Comparison of ENCODE assay signal across 8 cellular contexts in the genomic region with DNA sequence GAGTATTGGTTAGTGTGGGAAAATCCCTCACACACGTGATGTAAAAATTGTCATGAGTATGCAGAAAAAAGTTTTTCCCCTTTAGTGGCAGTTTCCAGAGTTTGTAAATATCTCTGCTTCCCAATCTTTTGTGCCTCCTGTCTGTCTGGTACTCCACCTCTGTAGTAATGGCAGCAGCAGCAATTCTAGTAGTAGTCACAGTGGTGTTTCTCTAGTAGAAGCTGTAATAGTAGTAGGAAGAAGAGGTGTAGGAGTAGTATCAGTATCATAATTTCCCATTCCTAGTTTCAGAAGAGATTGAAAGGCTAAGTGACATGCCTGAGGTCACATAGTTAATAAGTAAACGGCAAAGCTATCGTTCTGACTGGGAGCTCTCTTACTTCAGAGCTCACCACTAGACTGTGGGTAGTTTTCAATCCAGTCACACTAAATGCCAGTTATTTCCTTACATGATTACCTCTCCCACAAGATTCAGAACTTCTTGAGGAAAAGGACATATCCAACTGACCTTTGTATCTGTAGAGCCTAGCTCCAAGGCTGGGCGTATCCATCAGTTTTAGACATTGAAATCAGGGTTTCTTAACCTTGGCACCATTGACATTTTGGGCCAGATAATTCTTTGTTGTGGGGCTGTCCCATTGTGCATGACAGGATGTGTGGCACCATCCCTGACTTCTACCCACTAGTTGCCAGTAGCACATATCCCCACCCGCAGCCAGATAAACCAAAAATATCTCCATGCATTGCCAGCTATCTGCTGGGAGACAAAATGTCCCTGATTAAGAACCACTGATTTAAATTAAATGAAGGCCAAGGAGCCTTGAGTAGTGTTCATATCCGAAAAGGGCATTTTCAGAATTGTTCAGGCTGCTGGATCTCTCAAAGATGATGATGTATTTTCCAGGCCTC.
DNase-seq lines count a peak whose midpoint lies in the region; ATAC-seq and TF ChIP-seq lines count a peak whose summit lies in the region.

No MANE protein-coding gene starts in this region.

- peak; percentile 93 for ATAC-seq in HG02938 (IDR thresholded peaks at IDR 0.05; ENCODE audit: unreplicated experiment)
- peak; percentile 92 to 94 for ATAC-seq in activated T-cell treated with anti-CD3 and anti-CD28 coated beads, Interleukin-2, amount 50 U/mL, for 72 hours (replicated peaks in 1 of 2)
- ATAC-seq in stimulated activated naive CD8-positive, alpha-beta T cell treated with anti-CD3 and anti-CD28 coated beads, Interleukin-15, amount 100 ng/mL, for 72 hours, result peak; percentile 97

- DNase-seq in activated CD4-positive, alpha-beta T cell treated with anti-CD3 and anti-CD28 coated beads, Interleukin-2, amount 10 ng/mL, durations not matched to agents 24 days and 14 days, result peak; percentile 53
- DNase-seq in activated CD4-positive, alpha-beta T cell treated with anti-CD3 and anti-CD28 coated beads, Interleukin-2, amount 50 U/mL, for 1 hour, result no peak
- peak; percentile 10 to 12 for DNase-seq in activated T-cell treated with anti-CD3 and anti-CD28 coated beads, Interleukin-2, amount 50 U/mL, for 72 hours
- DNase-seq in stimulated activated naive CD8-positive, alpha-beta T cell treated with anti-CD3 and anti-CD28 coated beads, Interleukin-15, amount 100 ng/mL, for 72 hours, result peak; percentile 13 to 34
- no peak for DNase-seq in uterus
- DNase-seq in NK-92 treated with Interleukin-12 subunit alpha and Interleukin-12 subunit beta, amount 100 ng/mL, for 24 hours (lab: John Stamatoyannopoulos, UW), result no peak
- no peak for DNase-seq in effector memory CD4-positive, alpha-beta T cell

- TF ChIP-seq POLR2A in uterus (IDR thresholded peaks at IDR 0.05), result no peak

- no peak overlapping the region for H3K4me3 ChIP-seq in uterus
- no peak overlapping the region for H3K4me3 ChIP-seq in effector memory CD4-positive, alpha-beta T cell (ENCODE audit: insufficient read depth, low read depth, low read length, poor library complexity, severe bottlenecking)

- H3K27ac ChIP-seq in uterus, result no peak overlapping the region
- H3K27ac ChIP-seq in effector memory CD4-positive, alpha-beta T cell (ENCODE audit: insufficient read depth, low read length, poor library complexity, severe bottlenecking), result no peak overlapping the region

- H3K27ac Mint-ChIP-seq in activated CD4-positive, alpha-beta T cell treated with anti-CD3 and anti-CD28 coated beads, Interleukin-2, amount 10 ng/mL, durations not matched to agents 24 days and 14 days, result peak overlapping the region; percentile 38
- peak overlapping the region; percentile 26 for H3K27ac Mint-ChIP-seq in activated T-cell treated with anti-CD3 and anti-CD28 coated beads, Interleukin-2, amount 50 U/mL, for 72 hours
- H3K27ac Mint-ChIP-seq in stimulated activated naive CD8-positive, alpha-beta T cell treated with anti-CD3 and anti-CD28 coated beads, Interleukin-15, amount 100 ng/mL, for 72 hours, result peak overlapping the region; percentile 28 to 90

- peaks cover 34% of the 10 kb centered on the region for H3K4me1 Mint-ChIP-seq in activated CD4-positive, alpha-beta T cell treated with anti-CD3 and anti-CD28 coated beads, Interleukin-2, amount 10 ng/mL, durations not matched to agents 24 days and 14 days
- H3K4me1 Mint-ChIP-seq in activated T-cell treated with anti-CD3 and anti-CD28 coated beads, Interleukin-2, amount 50 U/mL, for 72 hours (ENCODE audit: low read depth), result peaks cover 25% of the 10 kb centered on the region
- peaks cover 45% of the 10 kb centered on the region for H3K4me1 Mint-ChIP-seq in stimulated activated naive CD8-positive, alpha-beta T cell treated with anti-CD3 and anti-CD28 coated beads, Interleukin-15, amount 100 ng/mL, for 72 hours

- no peaks in the 10 kb centered on the region for H3K27me3 ChIP-seq in uterus
- no peaks in the 10 kb centered on the region for H3K27me3 ChIP-seq in effector memory CD4-positive, alpha-beta T cell (replicated peaks; ENCODE audit: control insufficient read depth, insufficient read depth, low read length, poor library complexity, severe bottlenecking)

- H3K9me3 ChIP-seq in uterus, result no peaks in the 10 kb centered on the region
- H3K9me3 ChIP-seq in effector memory CD4-positive, alpha-beta T cell (ENCODE audit: control insufficient read depth, low read length), result no peaks in the 10 kb centered on the region

- intact Hi-C loops in activated CD4-positive, alpha-beta T cell treated with anti-CD3 and anti-CD28 coated beads, Interleukin-2, amount 10 ng/mL, durations not matched to agents 24 days and 14 days (cut with micrococcal nuclease), result loop anchor here (1.0 to 10.0 kb wide), 10 partner anchors 45 to 886 kb away; a partner anchor contains a TSS
- intact Hi-C loops in uterus (cut with DNase I; ENCODE audit: low total_unique reads), result no loop called here

- H3K36me3 Mint-ChIP-seq in activated CD4-positive, alpha-beta T cell treated with anti-CD3 and anti-CD28 coated beads, Interleukin-2, amount 10 ng/mL, durations not matched to agents 24 days and 14 days (ENCODE audit: low read depth), result no peaks in the 10 kb centered on the region
- no peaks in the 10 kb centered on the region for H3K36me3 Mint-ChIP-seq in activated T-cell treated with anti-CD3 and anti-CD28 coated beads, Interleukin-2, amount 50 U/mL, for 72 hours (ENCODE audit: insufficient read depth in 2 of 2)

- no peak for TF ChIP-seq CTCF in uterus (IDR thresholded peaks at IDR 0.05)

- no peaks in the 10 kb centered on the region for H3K36me3 ChIP-seq in uterus
- no peaks in the 10 kb centered on the region for H3K36me3 ChIP-seq in effector memory CD4-positive, alpha-beta T cell (ENCODE audit: control insufficient read depth, insufficient read depth, low read length)

- no peaks in the 10 kb centered on the region for H3K27me3 Mint-ChIP-seq in activated CD4-positive, alpha-beta T cell treated with anti-CD3 and anti-CD28 coated beads, Interleukin-2, amount 10 ng/mL, durations not matched to agents 24 days and 14 days
- no peaks in the 10 kb centered on the region for H3K27me3 Mint-ChIP-seq in activated T-cell treated with anti-CD3 and anti-CD28 coated beads, Interleukin-2, amount 50 U/mL, for 72 hours (ENCODE audit: low read depth)
- no peaks in the 10 kb centered on the region for H3K27me3 Mint-ChIP-seq in stimulated activated naive CD8-positive, alpha-beta T cell treated with anti-CD3 and anti-CD28 coated beads, Interleukin-15, amount 100 ng/mL, for 72 hours

- H3K4me1 ChIP-seq in uterus, result no peaks in the 10 kb centered on the region
- H3K4me1 ChIP-seq in effector memory CD4-positive, alpha-beta T cell (ENCODE audit: control insufficient read depth, insufficient read depth, low read length, poor library complexity, severe bottlenecking), result no peaks in the 10 kb centered on the region

- H3K9me3 Mint-ChIP-seq in activated CD4-positive, alpha-beta T cell treated with anti-CD3 and anti-CD28 coated beads, Interleukin-2, amount 10 ng/mL, durations not matched to agents 24 days and 14 days, result peaks cover 9% of the 10 kb centered on the region
- H3K9me3 Mint-ChIP-seq in activated T-cell treated with anti-CD3 and anti-CD28 coated beads, Interleukin-2, amount 50 U/mL, for 72 hours, result no peaks in the 10 kb centered on the region
- H3K9me3 Mint-ChIP-seq in stimulated activated naive CD8-positive, alpha-beta T cell treated with anti-CD3 and anti-CD28 coated beads, Interleukin-15, amount 100 ng/mL, for 72 hours, result no peaks in the 10 kb centered on the region

- no peak overlapping the region for H3K4me3 Mint-ChIP-seq in activated CD4-positive, alpha-beta T cell treated with anti-CD3 and anti-CD28 coated beads, Interleukin-2, amount 10 ng/mL, durations not matched to agents 24 days and 14 days
- peak overlapping the region; percentile 37 to 56 for H3K4me3 Mint-ChIP-seq in activated T-cell treated with anti-CD3 and anti-CD28 coated beads, Interleukin-2, amount 50 U/mL, for 72 hours
- peak overlapping the region; percentile 29 to 55 for H3K4me3 Mint-ChIP-seq in stimulated activated naive CD8-positive, alpha-beta T cell treated with anti-CD3 and anti-CD28 coated beads, Interleukin-15, amount 100 ng/mL, for 72 hours

Comparison
In these comparisons a context has a peak if more than half of its experiments do, and no peak if none do; other contexts are left out.
1. DNase-seq: peak in activated CD4-positive, alpha-beta T cell treated with anti-CD3 and anti-CD28 coated beads, Interleukin-2, amount 10 ng/mL, durations not matched to agents 24 days and 14 days (single experiment), activated T-cell treated with anti-CD3 and anti-CD28 coated beads, Interleukin-2, amount 50 U/mL, for 72 hours (2 of 2) and stimulated activated naive CD8-positive, alpha-beta T cell treated with anti-CD3 and anti-CD28 coated beads, Interleukin-15, amount 100 ng/mL, for 72 hours (2 of 2); none in activated CD4-positive, alpha-beta T cell treated with anti-CD3 and anti-CD28 coated beads, Interleukin-2, amount 50 U/mL, for 1 hour (single experiment), uterus (0 of 2), NK-92 treated with Interleukin-12 subunit alpha and Interleukin-12 subunit beta, amount 100 ng/mL, for 24 hours (single experiment) and effector memory CD4-positive, alpha-beta T cell (0 of 3).
2. Peak in every context shown above with its lines, with median percentiles within 50 percentile points of each other: H3K27ac Mint-ChIP-seq and ATAC-seq.